ENCODE assay signal across 17 cellular contexts in genomic region chr13:83332751-83333150, GRCh38.
"Had no signal": no experiment of that assay in that cellular context is flagged by ENCODE, and none has a peak within 500 bp of the region (broad histone marks: within the 10 kb centered on the region; RNA-seq: fewer than 3 reads in every experiment).

No MANE protein-coding gene starts in this region.

- H3K27me3 ChIP-seq: MG63 had no signal

- H3K36me3 ChIP-seq: MG63 had no signal

- DNase-seq: KBM-7, MG63, NCI-H1092 treated with DMSO at 0.1 percent for 48 hours, NCI-H1436, NCI-H187, NCI-H2029 treated with DMSO at 0.1 percent for 48 hours, NCI-H2171, NCI-H226, NCI-H446 treated with DMSO at 0.1 percent for 48 hours, NCI-H510A treated with DMSO at 0.1 percent for 48 hours, NCI-H69, NCI-H774, Right ventricle myocardium superior, RPMI8226, SIG-M5, T-helper 1 cell had no signal

- H3K9me3 ChIP-seq: MG63 had no signal

- ATAC-seq: SK-N-SH treated with all-trans-retinoic acid at 6 μM for 48 hours had no signal

- H3K4me3 ChIP-seq: MG63 had no signal
